Comparison of ENCODE assay signal across 7 cellular contexts in genomic region chr4:100828364-100828763, GRCh38.
"Had no signal": no experiment of that assay in that cellular context is flagged by ENCODE, and none has a peak within 500 bp of the region (broad histone marks: within the 10 kb centered on the region; RNA-seq: fewer than 3 reads in every experiment).

No MANE protein-coding gene starts in this region.

- H3K27ac Mint-ChIP-seq: GM23338, H9, IgD-negative memory B cell had no signal

- ATAC-seq: GM23338, HepG2 had no signal

- H3K4me3 ChIP-seq: GM23338 had no signal

- H3K27ac ChIP-seq: HL-60 had no signal

- H3K27me3 Mint-ChIP-seq: IgD-negative memory B cell had no signal

- H3K4me3 Mint-ChIP-seq: GM23338, H9, IgD-negative memory B cell had no signal

- DNase-seq: H9, HCEC 1CT, KBM-7 had no signal
